25 cellular contexts compared by ENCODE assay signal in genomic region chr22:22759889-22760546, GRCh38.
DNase-seq lines count a peak whose midpoint lies in the region; ATAC-seq, FAIRE-seq and TF ChIP-seq lines count a peak whose summit lies in the region.
"Had no signal": no experiment of that assay in that cellular context is flagged by ENCODE, and none has a peak within 500 bp of the region (broad histone marks: within the 10 kb centered on the region; RNA-seq: fewer than 3 reads in every experiment).

No MANE protein-coding gene starts in this region.

- H3K9me3 Mint-ChIP-seq in activated naive CD8-positive, alpha-beta T cell treated with anti-CD3 and anti-CD28 coated beads, Interleukin-2, amount 50 U/mL, for 24 hours, result no peaks in the 10 kb centered on the region
- H3K9me3 Mint-ChIP-seq in activated naive CD8-positive, alpha-beta T cell treated with anti-CD3 and anti-CD28 coated beads for 36 hours, result no peaks in the 10 kb centered on the region
- H3K9me3 Mint-ChIP-seq in immature natural killer cell, result no peaks in the 10 kb centered on the region

- WGBS in K562 (ENCODE audit: insufficient coverage, low coverage, missing lambda C conversion rate), result 1% methylated on average over 7 of the region's 7 CpGs

- H3K27me3 ChIP-seq in K562 (ENCODE audit: control insufficient read depth in 2 of 2, insufficient read depth in 2 of 2, low read length in 2 of 2), result peaks cover 15 to 24% of the 10 kb centered on the region in 2 experiments

- peaks cover 27% of the 10 kb centered on the region for H4K20me1 ChIP-seq in K562 (replicated peaks; ENCODE audit: control insufficient read depth, insufficient read depth, low read length)

- H3K9me3 ChIP-seq in K562 (replicated peaks; ENCODE audit: control insufficient read depth, insufficient read depth, low read depth, low read length), result no peaks in the 10 kb centered on the region
- H3K9me3 ChIP-seq: SK-N-SH had no signal

- BruUV-seq in K562 (replicated peaks; lab: Mats Ljungman, UMichigan), result no TSS peak

- no peak overlapping the region for H3K4me2 ChIP-seq in K562 (ENCODE audit: insufficient read depth, low read length)
- H3K4me2 ChIP-seq: SK-N-SH had no signal

- ATAC-seq in activated naive CD8-positive, alpha-beta T cell treated with anti-CD3 and anti-CD28 coated beads, Interleukin-2, amount 50 U/mL, for 24 hours, result no peak
- ATAC-seq in K562 (no peak), GM21528 (IDR thresholded peaks at IDR 0.05; ENCODE audit: low FRiP score, unreplicated experiment) (no peak), GM18511 (IDR thresholded peaks at IDR 0.05; ENCODE audit: unreplicated experiment) (no peak)
- ATAC-seq: Panc1 had no signal

- no peak overlapping the region for H2AFZ ChIP-seq in K562 (ENCODE audit: low read depth, low read length)

- CTCF ChIA-PET in K562 (lab: Yijun Ruan, JAX; ENCODE audit: low intra/inter-chr PET ratio), result no interaction called here

- POLR2A ChIA-PET in K562 (lab: Yijun Ruan, JAX), result interaction anchor here (0.6 to 1.1 kb wide), 2 partner anchors 9 to 60 kb away, joined by 3 read pairs; no protein-coding TSS in a partner anchor

- H3K36me3 ChIP-seq in K562 (ENCODE audit: control insufficient read depth, insufficient read depth, low read length), result no peaks in the 10 kb centered on the region

- no peaks in the 10 kb centered on the region for H3K9me1 ChIP-seq in K562 (ENCODE audit: control insufficient read depth, insufficient read depth, low read length)

- no peaks in the 10 kb centered on the region for H3K36me3 Mint-ChIP-seq in activated naive CD8-positive, alpha-beta T cell treated with anti-CD3 and anti-CD28 coated beads, Interleukin-2, amount 50 U/mL, for 24 hours (ENCODE audit: low read depth)
- H3K36me3 Mint-ChIP-seq in activated naive CD8-positive, alpha-beta T cell treated with anti-CD3 and anti-CD28 coated beads for 36 hours, result no peaks in the 10 kb centered on the region
- peaks cover 21 to 31% (median 22%) of the 10 kb centered on the region in 3 donors for H3K36me3 Mint-ChIP-seq in immature natural killer cell
- H3K36me3 Mint-ChIP-seq: CD14-positive monocyte had no signal

- H3K4me1 Mint-ChIP-seq in activated naive CD8-positive, alpha-beta T cell treated with anti-CD3 and anti-CD28 coated beads, Interleukin-2, amount 50 U/mL, for 24 hours, result peaks cover 31% of the 10 kb centered on the region
- H3K4me1 Mint-ChIP-seq in activated naive CD8-positive, alpha-beta T cell treated with anti-CD3 and anti-CD28 coated beads for 36 hours, result peaks cover 24% of the 10 kb centered on the region
- peaks cover 81 to 94% of the 10 kb centered on the region in 2 donors for H3K4me1 Mint-ChIP-seq in immature natural killer cell
- H3K4me1 Mint-ChIP-seq: CD14-positive monocyte had no signal

- TF ChIP-seq CTCF in K562 (IDR thresholded peaks at IDR 0.05 in 2 of 3, conservative IDR thresholded peaks at IDR 0.05 in 1 of 3; ENCODE audit: insufficient read depth in 2 of 3, low read depth in 1 of 3, low read length in 3 of 3), result no peak

- no peak for DNase-seq in activated naive CD8-positive, alpha-beta T cell treated with anti-CD3 and anti-CD28 coated beads, Interleukin-2, amount 50 U/mL, for 24 hours
- DNase-seq in activated naive CD8-positive, alpha-beta T cell treated with anti-CD3 and anti-CD28 coated beads for 36 hours, result no peak
- DNase-seq in K562 (ENCODE audit: extremely low read depth in 1 of 4, low spot score in 3 of 4) (peak in 2 of 4 experiments; percentile 43 to 48), immature natural killer cell (no peak), DMS79 (lab: John Stamatoyannopoulos, UW) (no peak), DMS53 treated with DMSO at 0.1 percent for 48 hours (lab: John Stamatoyannopoulos, UW; ENCODE audit: unreplicated experiment) (no peak)
- DNase-seq: 8988T, AML-193, IMR-90, MV-4-11, NCI-H1694, NCI-H2081, NCI-H2171, NCI-H345, NCI-H524, NCI-H82, SIG-M5, SK-N-SH had no signal

- H3K27me3 Mint-ChIP-seq in activated naive CD8-positive, alpha-beta T cell treated with anti-CD3 and anti-CD28 coated beads, Interleukin-2, amount 50 U/mL, for 24 hours, result no peaks in the 10 kb centered on the region
- no peaks in the 10 kb centered on the region for H3K27me3 Mint-ChIP-seq in activated naive CD8-positive, alpha-beta T cell treated with anti-CD3 and anti-CD28 coated beads for 36 hours
- peaks cover 0 to 8% (median 8%) of the 10 kb centered on the region in 3 donors for H3K27me3 Mint-ChIP-seq in immature natural killer cell (ENCODE audit: low read depth in 3 of 3)

- H3K79me2 ChIP-seq in K562 (ENCODE audit: control insufficient read depth, insufficient read depth, low read length), result no peaks in the 10 kb centered on the region

- in situ Hi-C loops in K562 (cut with MboI), result no loop called here

- no peak overlapping the region for H3K9ac ChIP-seq in K562 (ENCODE audit: insufficient read depth in 1 of 2, low read depth in 2 of 2, low read length in 2 of 2)
- H3K9ac ChIP-seq: SK-N-SH had no signal

- H3K4me1 ChIP-seq in K562 (replicated peaks in 1 of 2; ENCODE audit: control insufficient read depth in 2 of 2, insufficient read depth in 2 of 2, low read length in 2 of 2), result no peaks in the 10 kb centered on the region

- no peak for TF ChIP-seq RAD21 in K562 (CRISPR knock-in tag; conservative IDR thresholded peaks at IDR 0.05 in 1 of 2, IDR thresholded peaks at IDR 0.05 in 1 of 2)

- H3K4me3 ChIP-seq in K562, result no peak overlapping the region

- no peak for FAIRE-seq in K562 (lab: Jason Lieb, UNC)
- FAIRE-seq: G401.6, H54, HTR-8/SVneo had no signal

- no peak for TF ChIP-seq POLR2A in K562 (conservative IDR thresholded peaks at IDR 0.05)

- no peak overlapping the region for H3K27ac ChIP-seq in K562 (ENCODE audit: extremely low read depth, low read depth, low read length)

- H3K4me3 Mint-ChIP-seq in activated naive CD8-positive, alpha-beta T cell treated with anti-CD3 and anti-CD28 coated beads, Interleukin-2, amount 50 U/mL, for 24 hours, result no peak overlapping the region
- no peak overlapping the region for H3K4me3 Mint-ChIP-seq in activated naive CD8-positive, alpha-beta T cell treated with anti-CD3 and anti-CD28 coated beads for 36 hours
- peak overlapping the region; percentile 89 to 100 (median 98) for H3K4me3 Mint-ChIP-seq in immature natural killer cell
- H3K4me3 Mint-ChIP-seq: CD14-positive monocyte had no signal

- TF ChIP-seq EP300 in K562 (IDR thresholded peaks at IDR 0.05; ENCODE audit: low read length), result no peak

- peak overlapping the region; percentile 34 for H3K27ac Mint-ChIP-seq in activated naive CD8-positive, alpha-beta T cell treated with anti-CD3 and anti-CD28 coated beads, Interleukin-2, amount 50 U/mL, for 24 hours
- H3K27ac Mint-ChIP-seq in activated naive CD8-positive, alpha-beta T cell treated with anti-CD3 and anti-CD28 coated beads for 36 hours, result no peak overlapping the region
- peak overlapping the region; percentile 98 to 100 (median 100) for H3K27ac Mint-ChIP-seq in immature natural killer cell

- intact Hi-C loops in K562 (cut with micrococcal nuclease), result no loop called here

TF ChIP-seq in K562, 482 proteins besides CTCF, POLR2A, EP300 and RAD21 (continues in another document):
- TF ChIP-seq ZNF584 (CRISPR knock-in tag; IDR thresholded peaks at IDR 0.05; ENCODE audit: low read depth), result no peak
- 0 out of 2 replicates have a peak, but pooled peaks have one; percentile 54 for TF ChIP-seq ZNF133 (CRISPR knock-in tag; IDR thresholded peaks at IDR 0.05)
- 0 out of 4 replicates have a peak, but pooled peaks of 1 of the 2 experiments have one; percentile 25 for TF ChIP-seq MAZ (CRISPR knock-in tag; conservative IDR thresholded peaks at IDR 0.05 in 1 of 2, IDR thresholded peaks at IDR 0.05 in 1 of 2)
- TF ChIP-seq ZNF280A (IDR thresholded peaks at IDR 0.05; ENCODE audit: low read depth, partially characterized antibody), result no peak
- no peak for TF ChIP-seq ZBTB17 (CRISPR knock-in tag; IDR thresholded peaks at IDR 0.05)
- no peak for TF ChIP-seq KAT2B (IDR thresholded peaks at IDR 0.05; ENCODE audit: low read depth, low read length)
- no peak for TF ChIP-seq MED1 (CRISPR knock-in tag; IDR thresholded peaks at IDR 0.05; ENCODE audit: borderline replicate concordance)
- TF ChIP-seq, protein P1, sequence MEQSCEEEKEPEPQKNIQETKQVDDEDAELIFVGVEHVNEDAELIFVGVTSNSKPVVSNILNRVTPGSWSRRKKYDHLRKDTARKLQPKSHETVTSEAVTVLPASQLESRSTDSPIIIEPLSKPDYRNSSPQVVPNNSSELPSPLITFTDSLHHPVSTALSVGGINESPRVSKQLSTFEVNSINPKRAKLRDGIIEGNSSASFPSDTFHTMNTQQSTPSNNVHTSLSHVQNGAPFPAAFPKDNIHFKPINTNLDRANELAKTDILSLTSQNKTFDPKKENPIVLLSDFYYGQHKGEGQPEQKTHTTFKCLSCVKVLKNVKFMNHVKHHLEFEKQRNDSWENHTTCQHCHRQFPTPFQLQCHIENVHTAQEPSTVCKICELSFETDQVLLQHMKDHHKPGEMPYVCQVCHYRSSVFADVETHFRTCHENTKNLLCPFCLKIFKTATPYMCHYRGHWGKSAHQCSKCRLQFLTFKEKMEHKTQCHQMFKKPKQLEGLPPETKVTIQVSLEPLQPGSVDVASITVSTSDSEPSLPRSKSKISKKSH (CRISPR knock-in tag; IDR thresholded peaks at IDR 0.05), result 0 out of 2 replicates have a peak, but pooled peaks have one; percentile 40
- TF ChIP-seq CHD2 (IDR thresholded peaks at IDR 0.05; ENCODE audit: low read depth, low read length), result no peak
- TF ChIP-seq, protein P2, sequence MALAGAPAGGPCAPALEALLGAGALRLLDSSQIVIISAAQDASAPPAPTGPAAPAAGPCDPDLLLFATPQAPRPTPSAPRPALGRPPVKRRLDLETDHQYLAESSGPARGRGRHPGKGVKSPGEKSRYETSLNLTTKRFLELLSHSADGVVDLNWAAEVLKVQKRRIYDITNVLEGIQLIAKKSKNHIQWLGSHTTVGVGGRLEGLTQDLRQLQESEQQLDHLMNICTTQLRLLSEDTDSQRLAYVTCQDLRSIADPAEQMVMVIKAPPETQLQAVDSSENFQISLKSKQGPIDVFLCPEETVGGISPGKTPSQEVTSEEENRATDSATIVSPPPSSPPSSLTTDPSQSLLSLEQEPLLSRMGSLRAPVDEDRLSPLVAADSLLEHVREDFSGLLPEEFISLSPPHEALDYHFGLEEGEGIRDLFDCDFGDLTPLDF (CRISPR knock-in tag; IDR thresholded peaks at IDR 0.05), result 0 out of 2 replicates have a peak, but pooled peaks have one; percentile 31
- TF ChIP-seq RAD51 (IDR thresholded peaks at IDR 0.05; ENCODE audit: borderline replicate concordance, low read depth), result no peak

Comparison
In these comparisons a context has a peak if more than half of its experiments do, and no peak if none do; other contexts are left out.
1. H3K4me3 Mint-ChIP-seq: peak in immature natural killer cell (5 of 5); none in activated naive CD8-positive, alpha-beta T cell treated with anti-CD3 and anti-CD28 coated beads, Interleukin-2, amount 50 U/mL, for 24 hours (single experiment) and activated naive CD8-positive, alpha-beta T cell treated with anti-CD3 and anti-CD28 coated beads for 36 hours (single experiment).